ENCODE assay signal across 8 cellular contexts in the genomic region with DNA sequence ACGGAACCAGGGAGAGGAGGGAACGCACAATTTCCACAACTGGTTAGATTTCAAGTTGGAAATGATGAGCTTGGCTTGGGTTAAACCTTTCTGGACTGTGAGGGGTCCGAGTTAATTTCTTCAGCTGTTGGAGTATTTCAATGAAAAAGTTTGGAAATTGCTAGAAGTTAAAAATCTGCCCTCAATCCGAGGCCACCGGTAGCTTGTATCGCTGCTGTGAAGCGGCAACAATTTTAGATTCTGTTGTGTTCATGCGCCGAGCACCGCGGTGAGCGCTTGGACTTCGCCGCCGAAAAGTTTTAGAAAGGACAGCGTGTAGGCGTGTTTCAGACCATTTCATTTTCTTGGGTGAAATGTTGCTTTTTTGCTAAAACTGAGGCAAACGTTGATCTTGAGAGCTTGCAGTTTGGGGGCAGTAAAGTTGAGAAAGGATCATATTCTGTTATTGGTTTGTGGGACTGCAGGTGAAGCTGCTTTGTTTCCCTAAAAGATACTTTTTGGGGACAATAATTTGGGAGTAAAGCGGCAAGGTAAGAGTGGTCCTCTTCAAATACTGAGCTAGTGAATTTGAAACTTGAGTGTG. TPM values are rescaled to one million over a fixed set of nuclear protein-coding genes. Genes with fewer than 3 reads are reported as not detected.
DNase-seq lines count a peak whose midpoint lies in the region; ATAC-seq, FAIRE-seq and TF ChIP-seq lines count a peak whose summit lies in the region.

No MANE protein-coding gene starts in this region.

- intact Hi-C loops in activated CD8-positive, alpha-beta T cell treated with anti-CD3 and anti-CD28 coated beads for 36 hours (cut with micrococcal nuclease): no loop called here
- intact Hi-C loops in vagina (cut with DNase I): no loop called here

- H3K27ac ChIP-seq in HL-60 (replicated peaks) (peak overlapping the region; percentile 86), vagina (peak overlapping the region; percentile 100)

- peak overlapping the region; percentile 96 for H3K27ac Mint-ChIP-seq in activated CD8-positive, alpha-beta T cell treated with anti-CD3 and anti-CD28 coated beads for 36 hours
- H3K27ac Mint-ChIP-seq in nephron: peak overlapping the region; percentile 88 to 91 (median 91)

- POLR2A ChIA-PET in activated CD8-positive, alpha-beta T cell treated with anti-CD3 and anti-CD28 coated beads for 36 hours (lab: Charles Lee): interaction anchor here (0.6 to 2.8 kb wide), 6 partner anchors 8 to 1789 kb away, joined by 3 to 15 read pairs (median 3); a partner anchor contains a TSS

- peaks cover 13% of the 10 kb centered on the region for H3K36me3 Mint-ChIP-seq in activated CD8-positive, alpha-beta T cell treated with anti-CD3 and anti-CD28 coated beads for 36 hours (ENCODE audit: low read depth)
- H3K36me3 Mint-ChIP-seq in nephron (ENCODE audit: low read depth): peaks cover 9% of the 10 kb centered on the region

- H3K9me3 Mint-ChIP-seq in activated CD8-positive, alpha-beta T cell treated with anti-CD3 and anti-CD28 coated beads for 36 hours: no peaks in the 10 kb centered on the region
- H3K9me3 Mint-ChIP-seq in nephron: no peaks in the 10 kb centered on the region

- no peaks in the 10 kb centered on the region for H3K9me3 ChIP-seq in vagina

- peak overlapping the region; percentile 63 for H3K4me3 ChIP-seq in HL-60 (replicated peaks; ENCODE audit: insufficient read depth, low read length)
- peak overlapping the region; percentile 95 to 97 for H3K4me3 ChIP-seq in vagina

- CTCF ChIA-PET in activated CD8-positive, alpha-beta T cell treated with anti-CD3 and anti-CD28 coated beads for 36 hours (lab: Charles Lee): interaction anchor here (0.8 to 3.8 kb wide), 6 partner anchors 8 to 80 kb away, joined by 3 to 13 read pairs (median 4); a partner anchor contains a TSS

- TF ChIP-seq CTCF in HL-60 (IDR thresholded peaks at IDR 0.05; ENCODE audit: insufficient read depth, low read length): no peak
- no peak for TF ChIP-seq CTCF in activated CD8-positive, alpha-beta T cell treated with anti-CD3 and anti-CD28 coated beads for 36 hours (IDR thresholded peaks at IDR 0.05)
- TF ChIP-seq CTCF in nephron (IDR thresholded peaks at IDR 0.05; ENCODE audit: unreplicated experiment in 3 of 3): no peak
- TF ChIP-seq CTCF in vagina (IDR thresholded peaks at IDR 0.05): no peak
- no peak for TF ChIP-seq CTCF in D721Med (IDR thresholded peaks at IDR 0.05; ENCODE audit: insufficient read depth, missing control alignments)

- H3K27me3 ChIP-seq in HL-60 (ENCODE audit: insufficient read depth, poor library complexity, severe bottlenecking) (no peaks in the 10 kb centered on the region), vagina (no peaks in the 10 kb centered on the region)

- no peaks in the 10 kb centered on the region for H3K36me3 ChIP-seq in vagina

- peaks cover 23% of the 10 kb centered on the region for H3K4me1 Mint-ChIP-seq in activated CD8-positive, alpha-beta T cell treated with anti-CD3 and anti-CD28 coated beads for 36 hours (ENCODE audit: low read depth)
- H3K4me1 Mint-ChIP-seq in nephron: peaks cover 15% of the 10 kb centered on the region

- no peaks in the 10 kb centered on the region for H3K27me3 Mint-ChIP-seq in activated CD8-positive, alpha-beta T cell treated with anti-CD3 and anti-CD28 coated beads for 36 hours
- H3K27me3 Mint-ChIP-seq in nephron (ENCODE audit: low read depth): peaks cover 3% of the 10 kb centered on the region

- FAIRE-seq in GM18507 (lab: Jason Lieb, UNC) (peak; percentile 12), D721Med (lab: Jason Lieb, UNC) (no peak)

- H3K4me3 Mint-ChIP-seq in activated CD8-positive, alpha-beta T cell treated with anti-CD3 and anti-CD28 coated beads for 36 hours: peak overlapping the region; percentile 90
- H3K4me3 Mint-ChIP-seq in nephron: peak overlapping the region; percentile 88 to 96 (median 96)

- no peak for ATAC-seq in activated CD8-positive, alpha-beta T cell treated with anti-CD3 and anti-CD28 coated beads for 36 hours

- peak; percentile 70 for DNase-seq in Ammon's horn (ENCODE audit: low spot score)
- DNase-seq in GM18507 (ENCODE audit: extremely low spot score, insufficient read length, low read depth): no peak
- DNase-seq in HL-60 (ENCODE audit: low read depth in 1 of 2, low spot score in 1 of 2): peak; percentile 29 to 51
- peak; percentile 46 for DNase-seq in activated CD8-positive, alpha-beta T cell treated with anti-CD3 and anti-CD28 coated beads for 36 hours
- peak; percentile 68 for DNase-seq in fibroblast of peridontal ligament (ENCODE audit: extremely low read depth)
- DNase-seq in vagina (ENCODE audit: extremely low spot score in 2 of 2): no peak
- DNase-seq in D721Med (ENCODE audit: insufficient read length, low spot score): no peak

- H3K4me1 ChIP-seq in vagina: peaks cover 44% of the 10 kb centered on the region

- TF ChIP-seq POLR2A in vagina (IDR thresholded peaks at IDR 0.05): no peak

RNA-seq across cellular contexts. Expression of a gene that starts 0.9 kb away (rescaled TPM):
- total RNA-seq in activated CD8-positive, alpha-beta T cell treated with anti-CD3 and anti-CD28 coated beads for 36 hours: 10 to 100 TPM; 77.2 to 78.1 TPM
- total RNA-seq in vagina: 70.2 TPM

RNA-seq across cellular contexts. Expression of a gene that starts 11.3 kb away (rescaled TPM):
- total RNA-seq in activated CD8-positive, alpha-beta T cell treated with anti-CD3 and anti-CD28 coated beads for 36 hours: not detected
- not detected for total RNA-seq in vagina

Comparison
In these comparisons a context has a peak if more than half of its experiments do, and no peak if none do; other contexts are left out.
1. DNase-seq: peak in Ammon's horn (single experiment), HL-60 (2 of 2), activated CD8-positive, alpha-beta T cell treated with anti-CD3 and anti-CD28 coated beads for 36 hours (single experiment) and fibroblast of peridontal ligament (single experiment); none in GM18507 (single experiment), vagina (0 of 2) and D721Med (single experiment).